In genomic region chr17:63276821-63277220, GRCh38 we compare ENCODE assay signal across 27 cellular contexts.
DNase-seq lines count a peak whose midpoint lies in the region; ATAC-seq and TF ChIP-seq lines count a peak whose summit lies in the region.
"Had no signal": no experiment of that assay in that cellular context is flagged by ENCODE, and none has a peak within 500 bp of the region (broad histone marks: within the 10 kb centered on the region; RNA-seq: fewer than 3 reads in every experiment).

No MANE protein-coding gene starts in this region.

- H3K4me1 ChIP-seq in SJCRH30 (peaks cover 24% of the 10 kb centered on the region), subcutaneous abdominal adipose tissue (ENCODE audit: control insufficient read depth in 5 of 5, insufficient read depth in 5 of 5, low read length in 5 of 5) (peaks cover 2 to 32% (median 20%) of the 10 kb centered on the region in 5 donors)
- H3K4me1 ChIP-seq: prostate gland had no signal

- H3K9me3 Mint-ChIP-seq in HFFc6 (peaks cover 10% of the 10 kb centered on the region), chondrocyte (ENCODE audit: low read depth) (peaks cover 10% of the 10 kb centered on the region)
- H3K9me3 Mint-ChIP-seq: CD8-positive, alpha-beta memory T cell; GM23338; neural progenitor cell; WTC11 had no signal

- H3K27me3 Mint-ChIP-seq in HFFc6 (ENCODE audit: insufficient read depth) (peaks cover 3% of the 10 kb centered on the region), chondrocyte (ENCODE audit: low read depth) (no peaks in the 10 kb centered on the region)
- H3K27me3 Mint-ChIP-seq: CD8-positive, alpha-beta memory T cell had no signal

- peaks cover 85% of the 10 kb centered on the region for H3K4me1 Mint-ChIP-seq in HFFc6 (ENCODE audit: low read depth)
- H3K4me1 Mint-ChIP-seq in chondrocyte (ENCODE audit: low read depth) = peaks cover 56% of the 10 kb centered on the region
- H3K4me1 Mint-ChIP-seq: CD8-positive, alpha-beta memory T cell; neural progenitor cell had no signal

- H3K4me3 ChIP-seq in SJCRH30 (no peak overlapping the region), fibroblast of mammary gland (ENCODE audit: control insufficient read depth, low read depth, low read length) (no peak overlapping the region), subcutaneous abdominal adipose tissue (ENCODE audit: low read depth in 1 of 5, low read length in 5 of 5) (no peak overlapping the region)
- H3K4me3 ChIP-seq: GM23338, neural progenitor cell, prostate gland, sigmoid colon, stomach, tibial nerve had no signal

- H3K4me3 Mint-ChIP-seq in HFFc6 (peak overlapping the region; percentile 35), chondrocyte (ENCODE audit: unreplicated experiment) (no peak overlapping the region)
- H3K4me3 Mint-ChIP-seq: CD8-positive, alpha-beta memory T cell; GM23338; neural progenitor cell; WTC11 had no signal

- no peak overlapping the region for H3K9ac ChIP-seq in subcutaneous abdominal adipose tissue (ENCODE audit: low read length in 5 of 5)
- H3K9ac ChIP-seq: KMS-11, neural progenitor cell had no signal

- peak overlapping the region; percentile 75 for H3K27ac ChIP-seq in SJCRH30
- H3K27ac ChIP-seq in subcutaneous abdominal adipose tissue (ENCODE audit: low read depth, low read length) = peak overlapping the region; percentile 42
- H3K27ac ChIP-seq: KMS-11, neural progenitor cell, prostate gland, sigmoid colon, stomach had no signal

- TF ChIP-seq CTCF in HFFc6 (IDR thresholded peaks at IDR 0.05) (no peak), fibroblast of mammary gland (conservative IDR thresholded peaks at IDR 0.05; ENCODE audit: control insufficient read depth, insufficient read depth, low read depth, low read length) (no peak), chondrocyte (IDR thresholded peaks at IDR 0.05) (no peak)

- no peaks in the 10 kb centered on the region for H3K9me3 ChIP-seq in SJCRH30 (replicated peaks)
- H3K9me3 ChIP-seq in subcutaneous abdominal adipose tissue (ENCODE audit: control insufficient read depth in 5 of 5, low read length in 5 of 5) = peaks cover 0 to 2% (median 0%) of the 10 kb centered on the region in 5 donors
- H3K9me3 ChIP-seq: prostate gland, stomach had no signal

- H3K36me3 Mint-ChIP-seq in HFFc6 (ENCODE audit: low read depth) (peaks cover 54% of the 10 kb centered on the region), chondrocyte (ENCODE audit: low read depth) (peaks cover 1% of the 10 kb centered on the region)
- H3K36me3 Mint-ChIP-seq: WTC11 had no signal

- ATAC-seq in HG03565 (IDR thresholded peaks at IDR 0.05; ENCODE audit: unreplicated experiment) = no peak
- ATAC-seq: GM23338, WTC11 had no signal

- H3K27ac Mint-ChIP-seq in HFFc6 = peak overlapping the region; percentile 82
- H3K27ac Mint-ChIP-seq in chondrocyte (ENCODE audit: unreplicated experiment) = no peak overlapping the region
- H3K27ac Mint-ChIP-seq: GM23338, neural progenitor cell, WTC11 had no signal

- H3K36me3 ChIP-seq in SJCRH30 (0 out of 2 replicates have a peak, but pooled peaks cover 2% of the 10 kb centered on the region), subcutaneous abdominal adipose tissue (ENCODE audit: control insufficient read depth in 5 of 5, insufficient read depth in 5 of 5, low read length in 5 of 5) (no peaks in the 10 kb centered on the region)
- H3K36me3 ChIP-seq: neural progenitor cell, prostate gland, sigmoid colon, stomach, tibial nerve had no signal

- DNase-seq in HFFc6 (no peak), SJCRH30 (peak in 1 of 2 experiments; percentile 6), fibroblast of mammary gland (ENCODE audit: low read depth) (peak; percentile 51), amygdala (lab: John Stamatoyannopoulos, UW) (no peak), chondrocyte (ENCODE audit: low spot score) (no peak)
- DNase-seq: activated CD4-positive, alpha-beta T cell treated with anti-CD3 and anti-CD28 coated beads, Interleukin-2, amount 50 U/mL, for 4 hours; activated naive CD4-positive, alpha-beta T cell treated with anti-CD3 and anti-CD28 coated beads, Interleukin-2, amount 50 U/mL, for 16 hours; anterior cingulate cortex; CD8-positive, alpha-beta memory T cell; DMS153; GDM1; NCI-H1694; NCI-H2171; NCI-H524; RPMI8226; sigmoid colon; stimulated activated CD8-positive, alpha-beta memory T cell treated with anti-CD3 and anti-CD28 coated beads, Interleukin-4, amount 100 ng/mL, for 48 hours; stomach; T-helper 9 cell had no signal

- H3K27me3 ChIP-seq in SJCRH30 = no peaks in the 10 kb centered on the region
- H3K27me3 ChIP-seq in subcutaneous abdominal adipose tissue (ENCODE audit: control insufficient read depth in 5 of 5, insufficient read depth in 4 of 5, low read length in 5 of 5) = no peaks in the 10 kb centered on the region
- H3K27me3 ChIP-seq: neural progenitor cell, sigmoid colon, stomach, tibial nerve had no signal
